In the genomic region with DNA sequence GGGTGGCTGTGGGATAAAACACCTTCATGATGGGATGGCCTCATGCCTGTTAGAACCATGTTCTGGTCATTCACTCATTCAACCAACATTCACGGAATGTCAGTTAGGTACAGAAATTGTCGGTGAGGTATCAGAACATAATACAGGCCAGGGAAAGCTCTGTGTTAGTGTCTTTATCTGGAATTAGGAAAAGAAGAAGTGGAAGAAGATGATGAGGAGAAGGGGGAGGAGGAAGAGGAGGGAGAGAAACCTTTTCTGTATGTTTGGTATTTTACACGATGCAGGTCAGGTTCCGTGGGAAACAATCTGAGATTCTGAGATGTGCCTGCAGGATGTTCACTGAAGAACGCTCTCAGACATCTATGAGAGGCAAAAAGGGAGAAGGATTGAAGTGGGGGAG, we compare ENCODE assay signal across 17 cellular contexts. TPM values are rescaled to one million over a fixed set of nuclear protein-coding genes. Genes with fewer than 3 reads are reported as not detected.
DNase-seq lines count a peak whose midpoint lies in the region; ATAC-seq and TF ChIP-seq lines count a peak whose summit lies in the region.
"Had no signal": no experiment of that assay in that cellular context is flagged by ENCODE, and none has a peak within 500 bp of the region (broad histone marks: within the 10 kb centered on the region; RNA-seq: fewer than 3 reads in every experiment).

No MANE protein-coding gene starts in this region.

- POLR2A ChIA-PET in PC-9 (lab: Charles Lee; ENCODE audit: unreplicated experiment) = no interaction called here

- H3K36me3 Mint-ChIP-seq in Calu3 (ENCODE audit: insufficient read depth, unreplicated experiment) = peaks cover 10% of the 10 kb centered on the region
- no peaks in the 10 kb centered on the region for H3K36me3 Mint-ChIP-seq in activated naive CD8-positive, alpha-beta T cell treated with anti-CD3 and anti-CD28 coated beads for 36 hours
- H3K36me3 Mint-ChIP-seq: CD8-positive, alpha-beta T cell had no signal

- H3K36me3 ChIP-seq in PC-9 (ENCODE audit: low read depth) (no peaks in the 10 kb centered on the region), skeletal muscle tissue (ENCODE audit: control insufficient read depth in 3 of 3, insufficient read depth in 3 of 3, low read length in 3 of 3) (no peaks in the 10 kb centered on the region)
- H3K36me3 ChIP-seq: ascending aorta, neutrophil had no signal

- H4K20me1 ChIP-seq in PC-9 (ENCODE audit: insufficient read depth) = no peaks in the 10 kb centered on the region

- no peaks in the 10 kb centered on the region for H3K9me2 ChIP-seq in PC-9 (ENCODE audit: insufficient read depth)

- CTCF ChIA-PET in Calu3 (lab: Charles Lee) (no interaction called here), PC-9 (lab: Charles Lee) (no interaction called here)

- H3K79me2 ChIP-seq in PC-9 (ENCODE audit: low read depth) = peaks cover 6% of the 10 kb centered on the region; the same call in 1 of the 2 replicates

- no peaks in the 10 kb centered on the region for H3K9me3 Mint-ChIP-seq in Calu3 (ENCODE audit: low read depth, unreplicated experiment)
- H3K9me3 Mint-ChIP-seq in activated naive CD8-positive, alpha-beta T cell treated with anti-CD3 and anti-CD28 coated beads for 36 hours = no peaks in the 10 kb centered on the region
- H3K9me3 Mint-ChIP-seq: activated T-cell treated with anti-CD3 and anti-CD28 coated beads, Interleukin-2, amount 50 U/mL, for 72 hours; CD8-positive, alpha-beta T cell had no signal

- intact Hi-C loops in Calu3 (cut with micrococcal nuclease; ENCODE audit: unreplicated experiment) (no loop called here), PC-9 (cut with micrococcal nuclease; ENCODE audit: unreplicated experiment) (loop anchor here (5.0 kb wide), 3 partner anchors 71 to 834 kb away; no protein-coding TSS in a partner anchor)

- TF ChIP-seq CTCF in Calu3 (IDR thresholded peaks at IDR 0.05; ENCODE audit: unreplicated experiment) (no peak), PC-9 (conservative IDR thresholded peaks at IDR 0.05) (no peak)

- H3K27me3 Mint-ChIP-seq in Calu3 (ENCODE audit: unreplicated experiment) = no peaks in the 10 kb centered on the region
- no peaks in the 10 kb centered on the region for H3K27me3 Mint-ChIP-seq in activated naive CD8-positive, alpha-beta T cell treated with anti-CD3 and anti-CD28 coated beads for 36 hours

- H3K4me3 Mint-ChIP-seq in Calu3 (ENCODE audit: low read depth, unreplicated experiment) = no peak overlapping the region
- H3K4me3 Mint-ChIP-seq in activated naive CD8-positive, alpha-beta T cell treated with anti-CD3 and anti-CD28 coated beads for 36 hours = no peak overlapping the region
- H3K4me3 Mint-ChIP-seq: activated T-cell treated with anti-CD3 and anti-CD28 coated beads, Interleukin-2, amount 50 U/mL, for 72 hours; CD8-positive, alpha-beta T cell had no signal

- H3K27me3 ChIP-seq in PC-9 (ENCODE audit: insufficient read depth, low read depth) (no peaks in the 10 kb centered on the region), skeletal muscle tissue (ENCODE audit: control insufficient read depth in 3 of 3, insufficient read depth in 3 of 3, low read length in 3 of 3) (no peaks in the 10 kb centered on the region)
- H3K27me3 ChIP-seq: ascending aorta, neutrophil had no signal

- H3K27ac ChIP-seq in PC-9 = peak overlapping the region; percentile 98
- peak overlapping the region; percentile 100 for H3K27ac ChIP-seq in epithelial cell of prostate
- peak overlapping the region; percentile 41 for H3K27ac ChIP-seq in skeletal muscle tissue (ENCODE audit: low read depth, low read length)
- H3K27ac ChIP-seq: ascending aorta, neutrophil had no signal

- H3K9ac ChIP-seq in skeletal muscle tissue (ENCODE audit: low read depth in 1 of 3, low read length in 3 of 3) = no peak overlapping the region

- H3K27ac Mint-ChIP-seq in Calu3 (ENCODE audit: unreplicated experiment) = peak overlapping the region; percentile 65
- H3K27ac Mint-ChIP-seq in activated naive CD8-positive, alpha-beta T cell treated with anti-CD3 and anti-CD28 coated beads for 36 hours = no peak overlapping the region
- H3K27ac Mint-ChIP-seq: CD8-positive, alpha-beta T cell had no signal

- H3K4me1 Mint-ChIP-seq in Calu3 (ENCODE audit: low read depth, unreplicated experiment) = peaks cover 58% of the 10 kb centered on the region
- H3K4me1 Mint-ChIP-seq in activated naive CD8-positive, alpha-beta T cell treated with anti-CD3 and anti-CD28 coated beads for 36 hours = peaks cover 8% of the 10 kb centered on the region

- H3K4me1 ChIP-seq in PC-9 (replicated peaks; ENCODE audit: insufficient read depth) (peaks cover 61% of the 10 kb centered on the region), skeletal muscle tissue (ENCODE audit: control insufficient read depth in 3 of 3, insufficient read depth in 3 of 3, low read length in 3 of 3) (peaks cover 13 to 16% (median 15%) of the 10 kb centered on the region in 3 donors)

- BruUV-seq in Calu3 (replicated peaks; lab: Mats Ljungman, UMichigan) = no TSS peak
- BruUV-seq in PC-9 (replicated peaks; lab: Mats Ljungman, UMichigan) = no TSS peak

- peaks cover 49% of the 10 kb centered on the region for H3F3A ChIP-seq in PC-9 (ENCODE audit: insufficient read depth, low read depth)

- H3K4me3 ChIP-seq in PC-9 (no peak overlapping the region), skeletal muscle tissue (ENCODE audit: low read length in 3 of 3) (no peak overlapping the region)
- H3K4me3 ChIP-seq: ascending aorta had no signal

- H3K4me2 ChIP-seq in PC-9 = peak overlapping the region; percentile 86

- H3K9me3 ChIP-seq in PC-9 (ENCODE audit: insufficient read depth, low read depth) (no peaks in the 10 kb centered on the region), skeletal muscle tissue (ENCODE audit: control insufficient read depth in 3 of 3, low read length in 3 of 3) (no peaks in the 10 kb centered on the region)
- H3K9me3 ChIP-seq: ascending aorta, neutrophil had no signal

- no peak for DNase-seq in Calu3
- DNase-seq in PC-9 = no peak
- DNase-seq in epithelial cell of prostate (ENCODE audit: low read depth, low spot score) = no peak
- DNase-seq in activated naive CD8-positive, alpha-beta T cell treated with anti-CD3 and anti-CD28 coated beads for 36 hours = no peak
- DNase-seq in NCI-H524 treated with DMSO at 0.1 percent for 48 hours (lab: John Stamatoyannopoulos, UW) = no peak
- DNase-seq: activated T-cell treated with anti-CD3 and anti-CD28 coated beads, Interleukin-2, amount 50 U/mL, for 72 hours; CD8-positive, alpha-beta T cell; DMS79; effector CD8-positive, alpha-beta T cell; glutamatergic neuron; left ventricle myocardium superior; NCI-H510A treated with DMSO at 0.1 percent for 48 hours had no signal

- ATAC-seq in GM18519 (IDR thresholded peaks at IDR 0.05; ENCODE audit: low FRiP score, unreplicated experiment) = no peak
- ATAC-seq: CD8-positive, alpha-beta T cell; left ventricle myocardium superior had no signal

- 0 out of 2 replicates have a peak overlapping the region, but pooled peaks have one; percentile 14 for H2AFZ ChIP-seq in PC-9

RNA-seq across cellular contexts. Expression of a gene that starts 5.6 kb away (rescaled TPM):
- total RNA-seq in Calu3 (2022) = 0.54 TPM in 1 of 2 replicates, not detected in the other
- 4.1 and 7.9 TPM in 2 replicates for total RNA-seq in PC-9 (2021)
- under 0.01 TPM for total RNA-seq in skeletal muscle tissue
- total RNA-seq in activated naive CD8-positive, alpha-beta T cell treated with anti-CD3 and anti-CD28 coated beads for 36 hours = 10 to 100 TPM; 29.1 to 31.5 TPM
- total RNA-seq: ascending aorta, cerebellum, left ventricle myocardium superior had no signal

Comparison
In these comparisons a context has a peak if more than half of its experiments do, and no peak if none do; other contexts are left out.
1. H3K27ac ChIP-seq: peak in every context shown above with its lines; median percentile 100 in epithelial cell of prostate; 98 in PC-9; 41 in skeletal muscle tissue.